Comparison of ENCODE assay signal across 28 cellular contexts in genomic region chr20:3354247-3354646, GRCh38.
"Had no signal": no experiment of that assay in that cellular context is flagged by ENCODE, and none has a peak within 500 bp of the region (broad histone marks: within the 10 kb centered on the region; RNA-seq: fewer than 3 reads in every experiment).

No MANE protein-coding gene starts in this region.

- H3K9me3 Mint-ChIP-seq: endodermal cell; immature natural killer cell; memory B cell; mesothelial cell of epicardium; natural killer cell treated with Interleukin-12 subunit alpha and Interleukin-12 subunit beta and Interleukin-15 and Interleukin-18, amount 100 ng/mL, for 72 hours; neural crest cell; stimulated activated naive B cell treated with anti-CD40 and anti-IgM and Interleukin-4, amounts not matched to agents 10 μg/mL and 1 μg/mL and 100 μg/mL, for 72 hours; stimulated activated naive CD8-positive, alpha-beta T cell treated with anti-CD3 and anti-CD28 coated beads, Interleukin-15, Interleukin-2, amounts not matched to agents 100 ng/mL and 50 ng/mL, for 24 hours had no signal

- H3K27ac Mint-ChIP-seq: endodermal cell; immature natural killer cell; memory B cell; mesothelial cell of epicardium; natural killer cell treated with Interleukin-12 subunit alpha and Interleukin-12 subunit beta and Interleukin-15 and Interleukin-18, amount 100 ng/mL, for 72 hours; progenitor cell of endocrine pancreas; stimulated activated naive B cell treated with anti-CD40 and anti-IgM and Interleukin-4, amounts not matched to agents 10 μg/mL and 1 μg/mL and 100 μg/mL, for 72 hours; stimulated activated naive CD8-positive, alpha-beta T cell treated with anti-CD3 and anti-CD28 coated beads, Interleukin-15, Interleukin-2, amounts not matched to agents 100 ng/mL and 50 ng/mL, for 24 hours had no signal

- H3K27me3 ChIP-seq: gastrocnemius medialis, neutrophil, tibial nerve, upper lobe of left lung had no signal

- H3K36me3 ChIP-seq: neutrophil had no signal

- H3K27ac ChIP-seq: epithelial cell of prostate, gastrocnemius medialis, neutrophil, parathyroid adenoma, skin epidermis, thoracic aorta, tibial nerve, upper lobe of left lung had no signal

- H3K9ac ChIP-seq: parathyroid adenoma had no signal

- H3K27me3 Mint-ChIP-seq: memory B cell; naive B cell; natural killer cell treated with Interleukin-12 subunit alpha and Interleukin-12 subunit beta and Interleukin-15 and Interleukin-18, amount 100 ng/mL, for 72 hours; progenitor cell of endocrine pancreas; stimulated activated naive B cell treated with anti-CD40 and anti-IgM and Interleukin-4, amounts not matched to agents 10 μg/mL and 1 μg/mL and 100 μg/mL, for 72 hours; stimulated activated naive CD8-positive, alpha-beta T cell treated with anti-CD3 and anti-CD28 coated beads, Interleukin-15, Interleukin-2, amounts not matched to agents 100 ng/mL and 50 ng/mL, for 24 hours had no signal

- H3K4me1 Mint-ChIP-seq: immature natural killer cell; memory B cell; mesothelial cell of epicardium; naive B cell; neural crest cell; stimulated activated naive B cell treated with anti-CD40 and anti-IgM and Interleukin-4, amounts not matched to agents 10 μg/mL and 1 μg/mL and 100 μg/mL, for 72 hours had no signal

- ATAC-seq: esophagus mucosa; gastrocnemius medialis; mucosa of descending colon; natural killer cell treated with Interleukin-12 subunit alpha and Interleukin-12 subunit beta and Interleukin-15 and Interleukin-18, amount 100 ng/mL, for 72 hours; stimulated activated naive B cell treated with anti-CD40 and anti-IgM and Interleukin-4, amounts not matched to agents 10 μg/mL and 1 μg/mL and 100 μg/mL, for 72 hours had no signal

- DNase-seq: central memory CD4-positive, alpha-beta T cell; effector CD8-positive, alpha-beta T cell; endodermal cell; foreskin fibroblast; gastrocnemius medialis; hypothalamus; immature natural killer cell; islet precursor cell; mucosa of descending colon; naive B cell; stimulated activated CD4-positive, alpha-beta T cell treated with anti-CD3 and anti-CD28 coated beads, Interleukin-15, amount 100 ng/mL, for 24 hours; stimulated activated CD4-positive, alpha-beta T cell treated with anti-CD3 and anti-CD28 coated beads, Interleukin-2, amount 100 ng/mL, for 48 hours; stimulated activated naive B cell treated with anti-CD40 and anti-IgM and Interleukin-4, amounts not matched to agents 10 μg/mL and 1 μg/mL and 100 μg/mL, for 72 hours; upper lobe of left lung had no signal

- H3K36me3 Mint-ChIP-seq: immature natural killer cell; memory B cell; naive B cell; natural killer cell treated with Interleukin-12 subunit alpha and Interleukin-12 subunit beta and Interleukin-15 and Interleukin-18, amount 100 ng/mL, for 72 hours; stimulated activated naive B cell treated with anti-CD40 and anti-IgM and Interleukin-4, amounts not matched to agents 10 μg/mL and 1 μg/mL and 100 μg/mL, for 72 hours had no signal

- H3K4me1 ChIP-seq: gastrocnemius medialis, parathyroid adenoma, tibial nerve had no signal

- H3K4me3 Mint-ChIP-seq: endodermal cell; immature natural killer cell; memory B cell; mesothelial cell of epicardium; naive B cell; natural killer cell treated with Interleukin-12 subunit alpha and Interleukin-12 subunit beta and Interleukin-15 and Interleukin-18, amount 100 ng/mL, for 72 hours; neural crest cell; stimulated activated naive B cell treated with anti-CD40 and anti-IgM and Interleukin-4, amounts not matched to agents 10 μg/mL and 1 μg/mL and 100 μg/mL, for 72 hours; stimulated activated naive CD8-positive, alpha-beta T cell treated with anti-CD3 and anti-CD28 coated beads, Interleukin-15, Interleukin-2, amounts not matched to agents 100 ng/mL and 50 ng/mL, for 24 hours had no signal

- H3K4me3 ChIP-seq: gastrocnemius medialis, lung, mucosa of descending colon, skin epidermis, thoracic aorta, tibial nerve, upper lobe of left lung had no signal

- H3K9me3 ChIP-seq: gastrocnemius medialis, mucosa of descending colon, neutrophil, thoracic aorta, tibial nerve, upper lobe of left lung had no signal

- H3K79me2 ChIP-seq: parathyroid adenoma had no signal
